9 cellular contexts compared by ENCODE assay signal in genomic region chr11:93737904-93738612, GRCh38. TPM values are rescaled to one million over a fixed set of nuclear protein-coding genes. Genes with fewer than 3 reads are reported as not detected.
DNase-seq lines count a peak whose midpoint lies in the region; ATAC-seq and TF ChIP-seq lines count a peak whose summit lies in the region.
"Had no signal": no experiment of that assay in that cellular context is flagged by ENCODE, and none has a peak within 500 bp of the region (broad histone marks: within the 10 kb centered on the region; RNA-seq: fewer than 3 reads in every experiment).

No MANE protein-coding gene starts in this region.

- H3K27ac Mint-ChIP-seq in activated CD4-positive, alpha-beta T cell treated with anti-CD3 and anti-CD28 coated beads, Interleukin-2, amount 10 ng/mL, durations not matched to agents 7 days and 5 days: peak overlapping the region; percentile 84
- H3K27ac Mint-ChIP-seq in stimulated activated memory B cell treated with anti-CD40 and anti-IgM and Interleukin-4, amounts not matched to agents 10 μg/mL and 1 μg/mL and 100 μg/mL, for 72 hours: peak overlapping the region; percentile 98

- H3K27me3 ChIP-seq in SJCRH30: no peaks in the 10 kb centered on the region

- no peaks in the 10 kb centered on the region for H3K9me3 ChIP-seq in SJCRH30 (replicated peaks)

- no peak for ATAC-seq in stimulated activated memory B cell treated with anti-CD40 and anti-IgM and Interleukin-4, amounts not matched to agents 10 μg/mL and 1 μg/mL and 100 μg/mL, for 72 hours
- ATAC-seq in HG02973 (IDR thresholded peaks at IDR 0.05; ENCODE audit: unreplicated experiment) (no peak), GM18873 (IDR thresholded peaks at IDR 0.05; ENCODE audit: low FRiP score, unreplicated experiment) (no peak)

- TF ChIP-seq CTCF in epithelial cell of proximal tubule (conservative IDR thresholded peaks at IDR 0.05; ENCODE audit: low read depth, low read length): no peak

- H3K27me3 Mint-ChIP-seq in activated CD4-positive, alpha-beta T cell treated with anti-CD3 and anti-CD28 coated beads, Interleukin-2, amount 10 ng/mL, durations not matched to agents 7 days and 5 days: no peaks in the 10 kb centered on the region
- no peaks in the 10 kb centered on the region for H3K27me3 Mint-ChIP-seq in stimulated activated memory B cell treated with anti-CD40 and anti-IgM and Interleukin-4, amounts not matched to agents 10 μg/mL and 1 μg/mL and 100 μg/mL, for 72 hours

- CTCF ChIA-PET in activated CD4-positive, alpha-beta T cell treated with anti-CD3 and anti-CD28 coated beads, Interleukin-2, amount 10 ng/mL, durations not matched to agents 7 days and 5 days (lab: Charles Lee): interaction anchor here (1.0 to 1.1 kb wide), 2 partner anchors 13 to 17 kb away, joined by 3 to 4 read pairs; no protein-coding TSS in a partner anchor

- H3K36me3 ChIP-seq in SJCRH30: peaks cover 76% of the 10 kb centered on the region

- no peak overlapping the region for H3K27ac ChIP-seq in SJCRH30

- peaks cover 3% of the 10 kb centered on the region for H3K4me1 ChIP-seq in SJCRH30

- H3K4me3 ChIP-seq in SJCRH30 (peak overlapping the region; percentile 98), epithelial cell of proximal tubule (ENCODE audit: low read depth, low read length) (peak overlapping the region; percentile 90)

- no peaks in the 10 kb centered on the region for H3K9me3 Mint-ChIP-seq in activated CD4-positive, alpha-beta T cell treated with anti-CD3 and anti-CD28 coated beads, Interleukin-2, amount 10 ng/mL, durations not matched to agents 7 days and 5 days
- H3K9me3 Mint-ChIP-seq in stimulated activated memory B cell treated with anti-CD40 and anti-IgM and Interleukin-4, amounts not matched to agents 10 μg/mL and 1 μg/mL and 100 μg/mL, for 72 hours: no peaks in the 10 kb centered on the region

- peak overlapping the region; percentile 99 for H3K4me3 Mint-ChIP-seq in activated CD4-positive, alpha-beta T cell treated with anti-CD3 and anti-CD28 coated beads, Interleukin-2, amount 10 ng/mL, durations not matched to agents 7 days and 5 days
- peak overlapping the region; percentile 97 for H3K4me3 Mint-ChIP-seq in stimulated activated memory B cell treated with anti-CD40 and anti-IgM and Interleukin-4, amounts not matched to agents 10 μg/mL and 1 μg/mL and 100 μg/mL, for 72 hours

- POLR2A ChIA-PET in activated CD4-positive, alpha-beta T cell treated with anti-CD3 and anti-CD28 coated beads, Interleukin-2, amount 10 ng/mL, durations not matched to agents 7 days and 5 days (lab: Charles Lee): interaction anchor here (0.7 to 1.1 kb wide), 3 partner anchors 9 to 46 kb away, joined by 3 to 5 read pairs (median 4); partner anchors contain the start of gene MED17

- peaks cover 74% of the 10 kb centered on the region for H3K36me3 Mint-ChIP-seq in activated CD4-positive, alpha-beta T cell treated with anti-CD3 and anti-CD28 coated beads, Interleukin-2, amount 10 ng/mL, durations not matched to agents 7 days and 5 days (ENCODE audit: low read depth)
- peaks cover 72% of the 10 kb centered on the region for H3K36me3 Mint-ChIP-seq in stimulated activated memory B cell treated with anti-CD40 and anti-IgM and Interleukin-4, amounts not matched to agents 10 μg/mL and 1 μg/mL and 100 μg/mL, for 72 hours

- no peak for DNase-seq in activated CD4-positive, alpha-beta T cell treated with anti-CD3 and anti-CD28 coated beads, Interleukin-2, amount 10 ng/mL, durations not matched to agents 7 days and 5 days
- no peak for DNase-seq in activated CD4-positive, alpha-beta T cell treated with anti-CD3 and anti-CD28 coated beads, Interleukin-2, amount 50 U/mL, for 48 hours
- DNase-seq in SJCRH30: no peak
- no peak for DNase-seq in epithelial cell of proximal tubule (ENCODE audit: low read depth)
- no peak for DNase-seq in GDM1 (lab: John Stamatoyannopoulos, UW)
- DNase-seq: NCI-H526 had no signal

- H3K4me1 Mint-ChIP-seq in activated CD4-positive, alpha-beta T cell treated with anti-CD3 and anti-CD28 coated beads, Interleukin-2, amount 10 ng/mL, durations not matched to agents 7 days and 5 days: peaks cover 69% of the 10 kb centered on the region
- peaks cover 63% of the 10 kb centered on the region for H3K4me1 Mint-ChIP-seq in stimulated activated memory B cell treated with anti-CD40 and anti-IgM and Interleukin-4, amounts not matched to agents 10 μg/mL and 1 μg/mL and 100 μg/mL, for 72 hours

RNA-seq across cellular contexts. Expression of gene TAF1D, which starts 3.2 kb away (rescaled TPM):
- 100 to 1,000 TPM; 159 to 166 TPM for total RNA-seq in activated CD4-positive, alpha-beta T cell treated with anti-CD3 and anti-CD28 coated beads, Interleukin-2, amount 10 ng/mL, durations not matched to agents 7 days and 5 days
- total RNA-seq in SJCRH30 (2014; rRNA removed; shearing (Covaris generic)): 223 and 227 TPM in 2 replicates
- 104 and 124 TPM in 2 replicates for total RNA-seq in epithelial cell of proximal tubule

RNA-seq across cellular contexts. Expression of gene C11orf54, which starts 3.4 kb away (rescaled TPM):
- total RNA-seq in activated CD4-positive, alpha-beta T cell treated with anti-CD3 and anti-CD28 coated beads, Interleukin-2, amount 10 ng/mL, durations not matched to agents 7 days and 5 days: 10 to 100 TPM; 14.5 to 22.5 TPM
- total RNA-seq in SJCRH30 (2014; rRNA removed; shearing (Covaris generic)): 22.3 and 23.9 TPM in 2 replicates
- total RNA-seq in epithelial cell of proximal tubule: 9.7 and 24.6 TPM in 2 replicates

RNA-seq across cellular contexts. Expression of gene MED17, which starts 46.0 kb away (rescaled TPM):
- 10 to 100 TPM; 40.7 to 42.1 TPM for total RNA-seq in activated CD4-positive, alpha-beta T cell treated with anti-CD3 and anti-CD28 coated beads, Interleukin-2, amount 10 ng/mL, durations not matched to agents 7 days and 5 days
- 29.0 TPM in 2 replicates for total RNA-seq in SJCRH30 (2014; rRNA removed; shearing (Covaris generic))
- total RNA-seq in epithelial cell of proximal tubule: 26.9 and 33.4 TPM in 2 replicates
